1 cellular context compared by ENCODE assay signal in genomic region chr19:10701955-10702307, GRCh38.
TF ChIP-seq lines count a peak whose summit lies in the region.

No MANE protein-coding gene starts in this region.

TF ChIP-seq in endothelial cell of umbilical vein, 7 proteins besides CTCF, POLR2A, EP300 and RAD21 (continued from another document):
- no peak for TF ChIP-seq FOS (IDR thresholded peaks at IDR 0.05; ENCODE audit: borderline replicate concordance, insufficient read depth, low read length)
- no peak for TF ChIP-seq MAX (IDR thresholded peaks at IDR 0.05; ENCODE audit: insufficient read depth, insufficient read length)
- no peak for TF ChIP-seq MYC (IDR thresholded peaks at IDR 0.05; ENCODE audit: low read depth, low read length)
- no peak for TF ChIP-seq GATA2 (IDR thresholded peaks at IDR 0.05; ENCODE audit: insufficient read depth, insufficient read length, low read depth, low read length)
